ENCODE assay signal across 1 cellular context in genomic region chr12:6312529-6313325, GRCh38.
TF ChIP-seq lines count a peak whose summit lies in the region.

No MANE protein-coding gene starts in this region.

TF ChIP-seq in GM12878, 131 proteins besides CTCF, POLR2A, EP300 and RAD21 (continued from another document and continues in another):
- TF ChIP-seq ZBTB40 (IDR thresholded peaks at IDR 0.05; ENCODE audit: borderline replicate concordance) = no peak
- TF ChIP-seq NR2C1 (IDR thresholded peaks at IDR 0.05) = no peak
- peak; percentile 97 to 99 for TF ChIP-seq IKZF2 (IDR thresholded peaks at IDR 0.05)
- 0 out of 2 replicates have a peak, but pooled peaks have one; percentile 55 for TF ChIP-seq RCOR1 (conservative IDR thresholded peaks at IDR 0.05; ENCODE audit: low read depth, low read length)
- TF ChIP-seq IKZF1 (conservative IDR thresholded peaks at IDR 0.05) = peak; percentile 98
- peak; percentile 59; the same call in 1 of the 2 replicates for TF ChIP-seq RB1 (IDR thresholded peaks at IDR 0.05; ENCODE audit: borderline replicate concordance)
- no peak for TF ChIP-seq USF2 (IDR thresholded peaks at IDR 0.05; ENCODE audit: borderline replicate concordance, low read depth, low read length)
- TF ChIP-seq CREB1 (IDR thresholded peaks at IDR 0.05; ENCODE audit: low read depth) = no peak
- TF ChIP-seq USF1 (IDR thresholded peaks at IDR 0.05; ENCODE audit: borderline replicate concordance, extremely low read length, insufficient read depth, low read depth, low read length) = no peak
- TF ChIP-seq NBN (IDR thresholded peaks at IDR 0.05) = peak; percentile 77
- no peak for TF ChIP-seq FOXK2 (IDR thresholded peaks at IDR 0.05)
- no peak for TF ChIP-seq KLF5 (IDR thresholded peaks at IDR 0.05; ENCODE audit: partially characterized antibody)
- TF ChIP-seq CBX3 (IDR thresholded peaks at IDR 0.05; ENCODE audit: borderline replicate concordance, low read depth) = no peak
- TF ChIP-seq BMI1 (IDR thresholded peaks at IDR 0.05; ENCODE audit: borderline replicate concordance) = 0 out of 2 replicates have a peak, but pooled peaks have one; percentile 25
- no peak for TF ChIP-seq TARDBP (IDR thresholded peaks at IDR 0.05; ENCODE audit: borderline replicate concordance)
- TF ChIP-seq CHD4 (IDR thresholded peaks at IDR 0.05) = no peak
- no peak for TF ChIP-seq ZSCAN29 (IDR thresholded peaks at IDR 0.05)
- TF ChIP-seq ASH2L (IDR thresholded peaks at IDR 0.05; ENCODE audit: borderline replicate concordance, low read depth) = no peak
- no peak for TF ChIP-seq E2F4 (IDR thresholded peaks at IDR 0.05; ENCODE audit: low read depth, low read length)
- peak; percentile 83 for TF ChIP-seq SKIL (IDR thresholded peaks at IDR 0.05; ENCODE audit: low read depth, poor library complexity, severe bottlenecking)
- TF ChIP-seq NFIC (IDR thresholded peaks at IDR 0.05; ENCODE audit: low read depth, low read length) = no peak
- peak; percentile 77 for TF ChIP-seq SMARCA5 (IDR thresholded peaks at IDR 0.05)
- no peak for TF ChIP-seq NFXL1 (IDR thresholded peaks at IDR 0.05; ENCODE audit: borderline replicate concordance)
- TF ChIP-seq HDAC6 (IDR thresholded peaks at IDR 0.05; ENCODE audit: unreplicated experiment) = no peak
- TF ChIP-seq MYB (IDR thresholded peaks at IDR 0.05; ENCODE audit: borderline replicate concordance, low read depth, low read length) = no peak
- peak; percentile 89 for TF ChIP-seq EED (IDR thresholded peaks at IDR 0.05; ENCODE audit: low read depth)
- TF ChIP-seq ZNF207 (IDR thresholded peaks at IDR 0.05; ENCODE audit: borderline replicate concordance) = no peak
- TF ChIP-seq MXI1 (IDR thresholded peaks at IDR 0.05; ENCODE audit: low read depth, low read length) = no peak; the same call in 1 of the 2 replicates
- TF ChIP-seq EZH2 (IDR thresholded peaks at IDR 0.05; ENCODE audit: borderline replicate concordance, control insufficient read depth, low read depth, low read length) = no peak
- TF ChIP-seq SUPT20H (IDR thresholded peaks at IDR 0.05; ENCODE audit: borderline replicate concordance, control insufficient read depth, low read depth, low read length) = no peak
- TF ChIP-seq STAT3 (IDR thresholded peaks at IDR 0.05; ENCODE audit: low read depth, low read length) = no peak
- TF ChIP-seq SP1 (IDR thresholded peaks at IDR 0.05; ENCODE audit: low read depth, low read length) = no peak
- no peak for TF ChIP-seq NRF1 (conservative IDR thresholded peaks at IDR 0.05; ENCODE audit: low read depth, low read length)
- no peak; the same call in 1 of the 2 replicates for TF ChIP-seq POLR2AphosphoS5 (IDR thresholded peaks at IDR 0.05; ENCODE audit: low read length)
- TF ChIP-seq YBX1 (IDR thresholded peaks at IDR 0.05) = no peak
- TF ChIP-seq GABPA (IDR thresholded peaks at IDR 0.05; ENCODE audit: low read depth) = no peak
- TF ChIP-seq TCF3 (IDR thresholded peaks at IDR 0.05; ENCODE audit: borderline replicate concordance, insufficient read depth, low read depth, low read length) = no peak
- no peak for TF ChIP-seq ZNF384 (IDR thresholded peaks at IDR 0.05; ENCODE audit: borderline replicate concordance, low read depth, low read length)
- no peak for TF ChIP-seq ATF3 (IDR thresholded peaks at IDR 0.05; ENCODE audit: borderline replicate concordance, extremely low read depth, low read depth, low read length)
- no peak for TF ChIP-seq SREBF1 (IDR thresholded peaks at IDR 0.05; ENCODE audit: low read length)
- TF ChIP-seq WRNIP1 (IDR thresholded peaks at IDR 0.05; ENCODE audit: borderline replicate concordance, low read depth, low read length) = no peak
- TF ChIP-seq MYC (IDR thresholded peaks at IDR 0.05; ENCODE audit: insufficient read depth, insufficient read length, insufficient replicate concordance, low read length, severe bottlenecking) = no peak
- no peak for TF ChIP-seq FOXM1 (IDR thresholded peaks at IDR 0.05; ENCODE audit: low read depth, low read length)
- TF ChIP-seq LARP7 (IDR thresholded peaks at IDR 0.05) = peak; percentile 68
- no peak for TF ChIP-seq ZBED1 (IDR thresholded peaks at IDR 0.05; ENCODE audit: borderline replicate concordance)
- TF ChIP-seq ZNF592 (IDR thresholded peaks at IDR 0.05) = 0 out of 2 replicates have a peak, but pooled peaks have one; percentile 25
- TF ChIP-seq ZBTB33 (IDR thresholded peaks at IDR 0.05) = no peak
- no peak for TF ChIP-seq ATF2 (IDR thresholded peaks at IDR 0.05; ENCODE audit: low read length)
- TF ChIP-seq CEBPB (IDR thresholded peaks at IDR 0.05; ENCODE audit: borderline replicate concordance in 1 of 2, low read depth in 2 of 2, low read length in 2 of 2) = no peak
- TF ChIP-seq SMAD1 (IDR thresholded peaks at IDR 0.05; ENCODE audit: low read depth, partially characterized antibody) = no peak
- no peak for TF ChIP-seq HCFC1 (IDR thresholded peaks at IDR 0.05; ENCODE audit: low read length)
- no peak for TF ChIP-seq HDAC2 (IDR thresholded peaks at IDR 0.05)
- TF ChIP-seq BHLHE40 (IDR thresholded peaks at IDR 0.05; ENCODE audit: borderline replicate concordance in 1 of 2, low read depth in 2 of 2, low read length in 1 of 2) = peak; percentile 81 to 92
- TF ChIP-seq EGR1 (IDR thresholded peaks at IDR 0.05; ENCODE audit: borderline replicate concordance in 1 of 2, low read depth in 2 of 2, low read length in 2 of 2) = no peak
- TF ChIP-seq MTA2 (IDR thresholded peaks at IDR 0.05; ENCODE audit: low read depth) = peak; percentile 84
- TF ChIP-seq STAT1 (conservative IDR thresholded peaks at IDR 0.05) = no peak
